Comparison of ENCODE assay signal across 1 cellular context in the genomic region with DNA sequence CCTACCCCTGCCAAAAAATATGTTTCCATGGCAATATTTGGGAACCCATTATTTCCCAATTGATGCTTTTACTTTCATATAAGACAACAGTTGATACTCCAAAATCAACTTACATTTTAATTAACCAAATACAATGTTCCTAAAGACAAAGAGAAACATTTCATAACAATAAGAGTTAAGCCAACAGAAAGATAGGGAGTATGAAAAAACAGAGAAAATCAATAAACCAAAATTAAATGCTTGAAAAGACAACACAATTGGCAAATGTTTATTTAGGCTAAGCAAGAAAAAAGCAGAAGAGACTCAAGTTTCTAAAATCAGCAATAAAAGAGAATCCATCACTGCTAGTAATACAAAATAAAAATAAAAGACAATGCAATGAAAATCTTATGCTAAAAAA.
TF ChIP-seq lines count a peak whose summit lies in the region.

No MANE protein-coding gene starts in this region.

TF ChIP-seq in K562, 482 proteins besides CTCF, POLR2A, EP300 and RAD21 (continued from another document):
- TF ChIP-seq, protein P1, sequence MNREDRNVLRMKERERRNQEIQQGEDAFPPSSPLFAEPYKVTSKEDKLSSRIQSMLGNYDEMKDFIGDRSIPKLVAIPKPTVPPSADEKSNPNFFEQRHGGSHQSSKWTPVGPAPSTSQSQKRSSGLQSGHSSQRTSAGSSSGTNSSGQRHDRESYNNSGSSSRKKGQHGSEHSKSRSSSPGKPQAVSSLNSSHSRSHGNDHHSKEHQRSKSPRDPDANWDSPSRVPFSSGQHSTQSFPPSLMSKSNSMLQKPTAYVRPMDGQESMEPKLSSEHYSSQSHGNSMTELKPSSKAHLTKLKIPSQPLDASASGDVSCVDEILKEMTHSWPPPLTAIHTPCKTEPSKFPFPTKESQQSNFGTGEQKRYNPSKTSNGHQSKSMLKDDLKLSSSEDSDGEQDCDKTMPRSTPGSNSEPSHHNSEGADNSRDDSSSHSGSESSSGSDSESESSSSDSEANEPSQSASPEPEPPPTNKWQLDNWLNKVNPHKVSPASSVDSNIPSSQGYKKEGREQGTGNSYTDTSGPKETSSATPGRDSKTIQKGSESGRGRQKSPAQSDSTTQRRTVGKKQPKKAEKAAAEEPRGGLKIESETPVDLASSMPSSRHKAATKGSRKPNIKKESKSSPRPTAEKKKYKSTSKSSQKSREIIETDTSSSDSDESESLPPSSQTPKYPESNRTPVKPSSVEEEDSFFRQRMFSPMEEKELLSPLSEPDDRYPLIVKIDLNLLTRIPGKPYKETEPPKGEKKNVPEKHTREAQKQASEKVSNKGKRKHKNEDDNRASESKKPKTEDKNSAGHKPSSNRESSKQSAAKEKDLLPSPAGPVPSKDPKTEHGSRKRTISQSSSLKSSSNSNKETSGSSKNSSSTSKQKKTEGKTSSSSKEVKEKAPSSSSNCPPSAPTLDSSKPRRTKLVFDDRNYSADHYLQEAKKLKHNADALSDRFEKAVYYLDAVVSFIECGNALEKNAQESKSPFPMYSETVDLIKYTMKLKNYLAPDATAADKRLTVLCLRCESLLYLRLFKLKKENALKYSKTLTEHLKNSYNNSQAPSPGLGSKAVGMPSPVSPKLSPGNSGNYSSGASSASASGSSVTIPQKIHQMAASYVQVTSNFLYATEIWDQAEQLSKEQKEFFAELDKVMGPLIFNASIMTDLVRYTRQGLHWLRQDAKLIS (CRISPR knock-in tag; IDR thresholded peaks at IDR 0.05): 0 out of 2 replicates have a peak, but pooled peaks have one; percentile 26
- TF ChIP-seq NCOA6 (IDR thresholded peaks at IDR 0.05) (no peak), CEBPG (CRISPR knock-in tag; IDR thresholded peaks at IDR 0.05) (no peak), CEBPG (tag; conservative IDR thresholded peaks at IDR 0.05 in 1 of 2, IDR thresholded peaks at IDR 0.05 in 1 of 2) (peak; percentile 19 to 28; a peak in 1 of 4 replicates)
